Comparison of ENCODE assay signal across 30 cellular contexts in genomic region chr16:24845726-24846547, GRCh38. TPM values are rescaled to one million over a fixed set of nuclear protein-coding genes. Genes with fewer than 3 reads are reported as not detected.
DNase-seq lines count a peak whose midpoint lies in the region; ATAC-seq, FAIRE-seq and TF ChIP-seq lines count a peak whose summit lies in the region.
"Had no signal": no experiment of that assay in that cellular context is flagged by ENCODE, and none has a peak within 500 bp of the region (broad histone marks: within the 10 kb centered on the region; RNA-seq: fewer than 3 reads in every experiment).

Gene SLC5A11 (plus strand): TSS chr16:24845963. CDS start chr16:24858644, 12,681 bp downstream.

- TF ChIP-seq RAD21 in K562 (CRISPR knock-in tag; conservative IDR thresholded peaks at IDR 0.05 in 1 of 2, IDR thresholded peaks at IDR 0.05 in 1 of 2), result no peak
- TF ChIP-seq RAD21 in HepG2 (CRISPR knock-in tag; IDR thresholded peaks at IDR 0.05), result no peak

- H3K27me3 ChIP-seq in H7 (ENCODE audit: control insufficient read depth, insufficient read depth, low read length) (no peaks in the 10 kb centered on the region), K562 (ENCODE audit: control insufficient read depth in 2 of 2, insufficient read depth in 2 of 2, low read length in 2 of 2) (0 out of 5 replicates have a peak, but pooled peaks cover 0 to 3% of the 10 kb centered on the region in 2 experiments), HepG2 (ENCODE audit: control insufficient read depth in 1 of 2, insufficient read depth in 2 of 2, low read length in 2 of 2) (no peaks in the 10 kb centered on the region)
- H3K27me3 ChIP-seq: esophagus squamous epithelium, neural progenitor cell had no signal

- H3K9me3 ChIP-seq in K562 (replicated peaks; ENCODE audit: control insufficient read depth, insufficient read depth, low read depth, low read length), result no peaks in the 10 kb centered on the region
- no peaks in the 10 kb centered on the region for H3K9me3 ChIP-seq in HepG2 (ENCODE audit: low read length)
- H3K9me3 ChIP-seq: esophagus squamous epithelium, prostate gland had no signal

- no peak for ATAC-seq in K562
- ATAC-seq in HepG2, result peak; percentile 84
- ATAC-seq: activated CD8-positive, alpha-beta memory T cell treated with anti-CD3 and anti-CD28 coated beads, Interleukin-2, amount 10 ng/mL, durations not matched to agents 7 days and 5 days; activated T-cell treated with anti-CD3 and anti-CD28 coated beads, Interleukin-2, amount 50 U/mL, for 72 hours; GM12878 had no signal

- H3K36me3 ChIP-seq in H7 (replicated peaks; ENCODE audit: control insufficient read depth, insufficient read depth, low read length) (no peaks in the 10 kb centered on the region), K562 (ENCODE audit: control insufficient read depth, insufficient read depth, low read length) (no peaks in the 10 kb centered on the region), HepG2 (replicated peaks in 1 of 2; ENCODE audit: control insufficient read depth in 1 of 2, insufficient read depth in 2 of 2, low read length in 2 of 2) (no peaks in the 10 kb centered on the region)
- H3K36me3 ChIP-seq: esophagus squamous epithelium, neural progenitor cell, prostate gland had no signal

- H3K9ac ChIP-seq in K562 (ENCODE audit: insufficient read depth in 1 of 2, low read depth in 2 of 2, low read length in 2 of 2) (peak within 1 kb of the TSS in 1 of 2 experiments; percentile 32; a peak in 1 of 4 replicates), HepG2 (ENCODE audit: insufficient read depth, low read depth, low read length) (0 out of 2 replicates have a peak within 1 kb of the TSS, but pooled peaks have one; percentile 39)
- H3K9ac ChIP-seq: neural progenitor cell had no signal

- intact Hi-C loops in K562 (cut with micrococcal nuclease) (no loop called here), HepG2 (cut with micrococcal nuclease; ENCODE audit: unreplicated experiment) (no loop called here)

- BruUV-seq in K562 (replicated peaks; lab: Mats Ljungman, UMichigan) (no TSS peak), HepG2 (replicated peaks; lab: Mats Ljungman, UMichigan) (no TSS peak)

- POLR2A ChIA-PET in K562 (lab: Yijun Ruan, JAX), result interaction anchor here (0.6 to 1.0 kb wide), 2 partner anchors 22 to 234 kb away, joined by 3 read pairs; no protein-coding TSS in a partner anchor
- POLR2A ChIA-PET in HepG2 (lab: Yijun Ruan, JAX), result interaction anchor here (0.5 to 1.4 kb wide), 3 partner anchors 9 to 140 kb away, joined by 3 to 8 read pairs (median 3); no protein-coding TSS in a partner anchor

- DNase-seq in H7 (peak; percentile 35), K562 (ENCODE audit: extremely low read depth in 1 of 4, low spot score in 3 of 4) (no peak), HepG2 (ENCODE audit: low spot score) (peak; percentile 80), HPDE6-E6E7 (ENCODE audit: extremely low spot score) (no peak), RKO (ENCODE audit: low spot score) (no peak), KBM-7 (no peak)
- DNase-seq: activated CD4-positive, alpha-beta T cell treated with anti-CD3 and anti-CD28 coated beads, Interleukin-2, amount 10 ng/mL, durations not matched to agents 7 days and 5 days; activated CD8-positive, alpha-beta memory T cell treated with anti-CD3 and anti-CD28 coated beads, Interleukin-2, amount 10 ng/mL, durations not matched to agents 7 days and 5 days; activated naive CD4-positive, alpha-beta T cell treated with anti-CD3 and anti-CD28 coated beads for 36 hours; activated T-cell treated with anti-CD3 and anti-CD28 coated beads, Interleukin-2, amount 50 U/mL, for 72 hours; amniotic stem cell; esophagus squamous epithelium; Karpas-422; mammary epithelial cell; NCI-H187; NCI-H526 treated with DMSO at 0.1 percent for 48 hours; SHP77; stimulated activated CD8-positive, alpha-beta memory T cell treated with anti-CD3 and anti-CD28 coated beads, Interleukin-4, amount 100 ng/mL, for 48 hours; T1000 had no signal

- 52% methylated on average over 17 of the region's 21 CpGs for WGBS in K562 (ENCODE audit: insufficient coverage, low coverage, missing lambda C conversion rate)
- 2% methylated on average over 21 of the region's 21 CpGs for WGBS in HepG2 (ENCODE audit: low lambda C conversion rate)

- H3K79me2 ChIP-seq in K562 (ENCODE audit: control insufficient read depth, insufficient read depth, low read length) (no peaks in the 10 kb centered on the region), HepG2 (ENCODE audit: insufficient read depth, low read length) (no peaks in the 10 kb centered on the region)

- peak within 1 kb of the TSS; percentile 54; the same call in 1 of the 2 replicates for H3K4me2 ChIP-seq in K562 (ENCODE audit: insufficient read depth, low read length)
- peak within 1 kb of the TSS; percentile 93 for H3K4me2 ChIP-seq in HepG2 (ENCODE audit: low read depth, low read length)
- H3K4me2 ChIP-seq: neural progenitor cell had no signal

- TF ChIP-seq POLR2A in K562 (conservative IDR thresholded peaks at IDR 0.05) (no peak), HepG2 (IDR thresholded peaks at IDR 0.05; ENCODE audit: insufficient read depth in 1 of 2, low read depth in 2 of 2, low read length in 2 of 2) (peak; percentile 27 to 60; a peak in 2 of 4 replicates)

- peaks cover 18 to 33% of the 10 kb centered on the region in 2 experiments for H3K4me1 ChIP-seq in K562 (replicated peaks in 1 of 2; ENCODE audit: control insufficient read depth in 2 of 2, insufficient read depth in 2 of 2, low read length in 2 of 2)
- H3K4me1 ChIP-seq in HepG2 (ENCODE audit: insufficient read depth, low read length), result peaks cover 52% of the 10 kb centered on the region
- H3K4me1 ChIP-seq: neural progenitor cell, prostate gland had no signal

- in situ Hi-C loops in K562 (cut with MboI), result no loop called here
- in situ Hi-C loops in HepG2 (cut with HindIII; ENCODE audit: extremely low pct_ligation_motif_present, low pct_unique_long_range_greater_than_20kb), result no loop called here
- in situ Hi-C loops in KBM-7 (cut with MboI; ENCODE audit: low pct_unique_long_range_greater_than_20kb, low sequenced_read_pairs), result no loop called here

- H4K20me1 ChIP-seq in K562 (replicated peaks; ENCODE audit: control insufficient read depth, insufficient read depth, low read length), result 0 out of 2 replicates have a peak, but pooled peaks cover 6% of the 10 kb centered on the region
- H4K20me1 ChIP-seq in HepG2 (ENCODE audit: insufficient read depth, low read length), result no peaks in the 10 kb centered on the region

- H3K4me3 ChIP-seq in H7 (ENCODE audit: insufficient read depth, low read depth, low read length), result no peak within 1 kb of the TSS
- H3K4me3 ChIP-seq in K562, result no peak within 1 kb of the TSS
- peak within 1 kb of the TSS; percentile 28 to 70 (median 44); a peak in 5 of 6 replicates for H3K4me3 ChIP-seq in HepG2 (replicated peaks in 1 of 3; ENCODE audit: insufficient read depth in 1 of 3, low read depth in 2 of 3, low read length in 3 of 3)
- H3K4me3 ChIP-seq: coronary artery, esophagus squamous epithelium, GM12878, neural progenitor cell, prostate gland had no signal

- peaks cover 4% of the 10 kb centered on the region for H3K9me1 ChIP-seq in K562 (ENCODE audit: control insufficient read depth, insufficient read depth, low read length)

- H3K27ac ChIP-seq in K562 (ENCODE audit: extremely low read depth, low read depth, low read length) (peak within 1 kb of the TSS; percentile 56; the same call in 2 of the 3 replicates), HepG2 (ENCODE audit: extremely low read length, insufficient read depth, low read length) (peak within 1 kb of the TSS; percentile 75), temporal lobe (ENCODE audit: low read depth, low read length) (peak within 1 kb of the TSS; percentile 93)
- H3K27ac ChIP-seq: C4-2B, coronary artery, esophagus squamous epithelium, neural progenitor cell, prostate gland had no signal

- FAIRE-seq in K562 (lab: Jason Lieb, UNC) (no peak), HepG2 (lab: Jason Lieb, UNC) (peak; percentile 60)
- FAIRE-seq: bronchial epithelial cell, frontal cortex, GM12878, islet of Langerhans, urothelium cell line had no signal

- CTCF ChIA-PET in K562 (lab: Yijun Ruan, JAX; ENCODE audit: low intra/inter-chr PET ratio), result no interaction called here
- CTCF ChIA-PET in HepG2 (lab: Yijun Ruan, JAX; ENCODE audit: low intra/inter-chr PET ratio, low total read pairs), result no interaction called here

- no peak within 1 kb of the TSS for H2AFZ ChIP-seq in K562 (ENCODE audit: low read depth, low read length)
- H2AFZ ChIP-seq in HepG2 (ENCODE audit: low read length), result no peak within 1 kb of the TSS
- H2AFZ ChIP-seq: neural progenitor cell had no signal

- TF ChIP-seq CTCF in K562 (IDR thresholded peaks at IDR 0.05 in 2 of 3, conservative IDR thresholded peaks at IDR 0.05 in 1 of 3; ENCODE audit: insufficient read depth in 2 of 3, low read depth in 1 of 3, low read length in 3 of 3) (no peak), HepG2 (CRISPR knock-in tag; IDR thresholded peaks at IDR 0.05) (peak; percentile 39; the same call in 1 of the 2 replicates)

- TF ChIP-seq EP300 in K562 (IDR thresholded peaks at IDR 0.05; ENCODE audit: low read length), result no peak
- no peak for TF ChIP-seq EP300 in HepG2 (IDR thresholded peaks at IDR 0.05; ENCODE audit: low read depth in 2 of 2, low read length in 2 of 2)
- peak; percentile 58 for TF ChIP-seq EP300 in HepG2 (CRISPR knock-in tag; IDR thresholded peaks at IDR 0.05; ENCODE audit: borderline replicate concordance)

RNA-seq across cellular contexts. Expression of gene SLC5A11, which starts in this region (rescaled TPM):
- not detected in 2 replicates for total RNA-seq in H7 (2014; rRNA removed; shearing (Covaris generic))
- total RNA-seq in K562 (2011; cell fraction: chromatin; rRNA removed; ENCODE audit: low replicate concordance), result not detected in 2 replicates
- total RNA-seq in K562 (2011; cell fraction: nucleolus; rRNA removed), result not detected in 2 replicates
- total RNA-seq in K562 (2011; cell fraction: nucleoplasm; rRNA removed), result not detected in 2 replicates
- 0.14 TPM in 1 of 2 replicates, not detected in the other for total RNA-seq in K562 (2014; rRNA removed)
- 0.07 TPM in 1 of 2 replicates, not detected in the other for total RNA-seq in K562 (2014; rRNA removed; fragmentation: Illumina TruSeq; extraction: Trizol)
- total RNA-seq in K562 (2015; rRNA removed; fragmentation: Illumina TruSeq; extraction: Trizol), result 0.11 TPM in 1 of 2 replicates, not detected in the other
- 0.09 TPM in 1 of 2 replicates, not detected in the other for total RNA-seq in K562 (2021)
- not detected in 2 replicates for polyA plus RNA-seq in K562 (2011; rRNA removed)
- 0.04 TPM in 1 of 2 replicates, not detected in the other for polyA plus RNA-seq in K562 (2011; cell fraction: cytosol; rRNA removed)
- 0.13 and 0.17 TPM in 2 replicates for polyA plus RNA-seq in K562 (2011; cell fraction: nucleus; rRNA removed)
- 0.07 and 0.08 TPM in 2 replicates for polyA plus RNA-seq in K562 (2012)
- polyA plus RNA-seq in K562 (2014; fragmentation: Illumina TruSeq; extraction: Trizol), result 0.15 TPM in 1 of 2 replicates, not detected in the other
- under 1 TPM; 0.04 to 0.25 TPM for polyA plus RNA-seq in K562 (2014; fragmentation: Nextera tagmentation; extraction: Ambion mirVana)
- 0.18 TPM in 1 of 2 replicates, not detected in the other for polyA plus RNA-seq in K562 (2014; rRNA removed)
- polyA minus RNA-seq in K562 (2011; rRNA and poly(A)+ RNA removed), result not detected in 2 replicates
- not detected in 2 replicates for polyA minus RNA-seq in K562 (2011; cell fraction: cytosol; rRNA and poly(A)+ RNA removed)
- polyA minus RNA-seq in K562 (2011; cell fraction: nucleus; rRNA and poly(A)+ RNA removed), result not detected in 2 replicates
- 1.7 and 3.3 TPM in 2 replicates for total RNA-seq in HepG2 (2016; rRNA removed; fragmentation: Illumina TruSeq; extraction: Trizol)
- 0.44 and 1.0 TPM in 2 replicates for total RNA-seq in HepG2 (2016; cell fraction: cytosol; rRNA removed; fragmentation: Illumina TruSeq; extraction: Trizol; ENCODE audit: low read depth)
- total RNA-seq in HepG2 (2016; cell fraction: insoluble cytoplasmic fraction; rRNA removed; fragmentation: Illumina TruSeq; extraction: Trizol), result 1.3 and 3.5 TPM in 2 replicates
- 0.86 and 0.93 TPM in 2 replicates for total RNA-seq in HepG2 (2016; cell fraction: membrane; rRNA removed; fragmentation: Illumina TruSeq; extraction: Trizol)
- total RNA-seq in HepG2 (2016; cell fraction: nucleus; rRNA removed; fragmentation: Illumina TruSeq; extraction: Trizol), result 4.1 and 5.6 TPM in 2 replicates
- 1.2 and 1.7 TPM in 2 replicates for polyA plus RNA-seq in HepG2 (2011; rRNA removed)
- polyA plus RNA-seq in HepG2 (2011; cell fraction: cytosol; rRNA removed), result 0.36 and 0.38 TPM in 2 replicates
- 4.5 and 4.8 TPM in 2 replicates for polyA plus RNA-seq in HepG2 (2011; cell fraction: nucleus; rRNA removed)
- polyA plus RNA-seq in HepG2 (2012), result 0.80 and 1.3 TPM in 2 replicates
- 0.45 and 0.52 TPM in 2 replicates for polyA plus RNA-seq in HepG2 (2016; cell fraction: cytosol; fragmentation: Illumina TruSeq; extraction: Trizol; ENCODE audit: low read depth)
- polyA plus RNA-seq in HepG2 (2016; cell fraction: insoluble cytoplasmic fraction; fragmentation: Illumina TruSeq; extraction: Trizol; ENCODE audit: low read depth), result 1.1 and 1.2 TPM in 2 replicates
- 1.1 and 1.3 TPM in 2 replicates for polyA plus RNA-seq in HepG2 (2016; cell fraction: membrane; fragmentation: Illumina TruSeq; extraction: Trizol; ENCODE audit: low read depth)
- polyA plus RNA-seq in HepG2 (2016; cell fraction: nucleus; fragmentation: Illumina TruSeq; extraction: Trizol; ENCODE audit: insufficient read depth, low read depth), result 5.5 and 5.7 TPM in 2 replicates
- 0.77 and 1.0 TPM in 2 replicates for polyA minus RNA-seq in HepG2 (2011; rRNA and poly(A)+ RNA removed; ENCODE audit: low replicate concordance)
- polyA minus RNA-seq in HepG2 (2011; cell fraction: cytosol; rRNA and poly(A)+ RNA removed), result 0.49 TPM in 1 of 2 replicates, not detected in the other
- polyA minus RNA-seq in HepG2 (2011; cell fraction: nucleus; rRNA and poly(A)+ RNA removed), result 2.5 and 3.5 TPM in 2 replicates
- not detected for total RNA-seq in temporal lobe
- total RNA-seq: activated CD4-positive, alpha-beta T cell treated with anti-CD3 and anti-CD28 coated beads, Interleukin-2, amount 10 ng/mL, durations not matched to agents 7 days and 5 days; activated CD8-positive, alpha-beta memory T cell treated with anti-CD3 and anti-CD28 coated beads, Interleukin-2, amount 10 ng/mL, durations not matched to agents 7 days and 5 days; activated naive CD4-positive, alpha-beta T cell treated with anti-CD3 and anti-CD28 coated beads for 36 hours; bronchial epithelial cell; frontal cortex; GM12878; mammary epithelial cell; prostate gland had no signal
- polyA plus RNA-seq: AG04450 had no signal

Comparison
In these comparisons a context has a peak if more than half of its experiments do, and no peak if none do; other contexts are left out.
1. Peak in DNase-seq in H7; RNA of the gene not detected or under 1 TPM.
2. H3K4me3 ChIP-seq: peak in HepG2 (3 of 3); none in H7 (single experiment) and K562 (single experiment).
3. Peak in every context shown above with its lines, with median percentiles within 50 percentile points of each other: H3K27ac ChIP-seq.